9 cellular contexts compared by ENCODE assay signal in genomic region chr3:141878812-141879211, GRCh38. TPM values are rescaled to one million over a fixed set of nuclear protein-coding genes. Genes with fewer than 3 reads are reported as not detected.
DNase-seq lines count a peak whose midpoint lies in the region; ATAC-seq and TF ChIP-seq lines count a peak whose summit lies in the region.
"Had no signal": no experiment of that assay in that cellular context is flagged by ENCODE, and none has a peak within 500 bp of the region (broad histone marks: within the 10 kb centered on the region; RNA-seq: fewer than 3 reads in every experiment).

No MANE protein-coding gene starts in this region.

- intact Hi-C loops in esophagus squamous epithelium (cut with DNase I), result no loop called here

- H3K27ac ChIP-seq in SK-N-MC (peak overlapping the region; percentile 67), esophagus squamous epithelium (peak overlapping the region in 3 of 4 donors; percentile 16 to 100 (median 38)), subcutaneous abdominal adipose tissue (ENCODE audit: low read depth, low read length) (no peak overlapping the region)

- no peaks in the 10 kb centered on the region for H3K9me3 Mint-ChIP-seq in activated naive CD4-positive, alpha-beta T cell treated with anti-CD3 and anti-CD28 coated beads, Interleukin-2, amount 10 ng/mL, durations not matched to agents 7 days and 5 days

- H3K4me3 ChIP-seq in SK-N-MC, result peak overlapping the region; percentile 98
- H3K4me3 ChIP-seq in esophagus squamous epithelium, result peak overlapping the region; percentile 86 to 98 (median 94)
- H3K4me3 ChIP-seq in subcutaneous abdominal adipose tissue (ENCODE audit: low read depth in 1 of 5, low read length in 5 of 5), result peak overlapping the region in 4 of 5 donors; percentile 21 to 85 (median 79)

- peaks cover 21% of the 10 kb centered on the region for H3K36me3 Mint-ChIP-seq in activated naive CD4-positive, alpha-beta T cell treated with anti-CD3 and anti-CD28 coated beads, Interleukin-2, amount 10 ng/mL, durations not matched to agents 7 days and 5 days

- peak overlapping the region; percentile 51 for H3K27ac Mint-ChIP-seq in activated naive CD4-positive, alpha-beta T cell treated with anti-CD3 and anti-CD28 coated beads, Interleukin-2, amount 10 ng/mL, durations not matched to agents 7 days and 5 days

- CTCF ChIA-PET in activated naive CD4-positive, alpha-beta T cell treated with anti-CD3 and anti-CD28 coated beads, Interleukin-2, amount 10 ng/mL, durations not matched to agents 7 days and 5 days (lab: Charles Lee), result interaction anchor here (0.6 kb wide), 1 partner anchor 35 kb away, joined by 3 read pairs; no protein-coding TSS in a partner anchor

- no peaks in the 10 kb centered on the region for H3K27me3 ChIP-seq in esophagus squamous epithelium
- no peaks in the 10 kb centered on the region for H3K27me3 ChIP-seq in subcutaneous abdominal adipose tissue (ENCODE audit: control insufficient read depth in 5 of 5, insufficient read depth in 4 of 5, low read length in 5 of 5)

- H3K4me1 ChIP-seq in esophagus squamous epithelium (peaks cover 16 to 77% (median 25%) of the 10 kb centered on the region in 3 donors), subcutaneous abdominal adipose tissue (ENCODE audit: control insufficient read depth in 5 of 5, insufficient read depth in 5 of 5, low read length in 5 of 5) (peaks cover 0 to 31% (median 27%) of the 10 kb centered on the region in 5 donors)

- no peak for TF ChIP-seq CTCF in esophagus squamous epithelium (IDR thresholded peaks at IDR 0.05)

- H3K4me1 Mint-ChIP-seq in activated naive CD4-positive, alpha-beta T cell treated with anti-CD3 and anti-CD28 coated beads, Interleukin-2, amount 10 ng/mL, durations not matched to agents 7 days and 5 days, result peaks cover 60% of the 10 kb centered on the region

- H3K9me3 ChIP-seq in SK-N-MC (ENCODE audit: low read depth, low read length) (no peaks in the 10 kb centered on the region), esophagus squamous epithelium (no peaks in the 10 kb centered on the region), subcutaneous abdominal adipose tissue (ENCODE audit: control insufficient read depth in 5 of 5, low read length in 5 of 5) (no peaks in the 10 kb centered on the region)

- H3K9ac ChIP-seq in SK-N-MC (ENCODE audit: insufficient read length), result peak overlapping the region; percentile 95
- peak overlapping the region in 2 of 5 donors; percentile 30 to 88 for H3K9ac ChIP-seq in subcutaneous abdominal adipose tissue (ENCODE audit: low read length in 5 of 5)

- H3K4me3 Mint-ChIP-seq in activated naive CD4-positive, alpha-beta T cell treated with anti-CD3 and anti-CD28 coated beads, Interleukin-2, amount 10 ng/mL, durations not matched to agents 7 days and 5 days, result peak overlapping the region; percentile 88

- H3K27me3 Mint-ChIP-seq in activated naive CD4-positive, alpha-beta T cell treated with anti-CD3 and anti-CD28 coated beads, Interleukin-2, amount 10 ng/mL, durations not matched to agents 7 days and 5 days, result peaks cover 4% of the 10 kb centered on the region

- no peak for TF ChIP-seq POLR2A in esophagus squamous epithelium (IDR thresholded peaks at IDR 0.05)

- WGBS in esophagus squamous epithelium, 2 donors, result 39 to 46% methylated on average over 2 of the region's 2 CpGs

- H3K36me3 ChIP-seq in SK-N-MC (ENCODE audit: insufficient read depth, low read length) (peaks cover 25% of the 10 kb centered on the region), esophagus squamous epithelium (peaks cover 0 to 8% (median 0%) of the 10 kb centered on the region in 3 donors), subcutaneous abdominal adipose tissue (ENCODE audit: control insufficient read depth in 5 of 5, insufficient read depth in 5 of 5, low read length in 5 of 5) (peaks cover 0 to 2% (median 0%) of the 10 kb centered on the region in 5 donors)

- ATAC-seq in HG03460 (IDR thresholded peaks at IDR 0.05; ENCODE audit: unreplicated experiment), result no peak

- no peak for DNase-seq in activated naive CD4-positive, alpha-beta T cell treated with anti-CD3 and anti-CD28 coated beads, Interleukin-2, amount 10 ng/mL, durations not matched to agents 7 days and 5 days
- no peak for DNase-seq in activated naive CD4-positive, alpha-beta T cell (lab: John Stamatoyannopoulos, UW)
- DNase-seq in SK-N-MC (ENCODE audit: low read depth, low spot score), result peak; percentile 86
- no peak for DNase-seq in esophagus squamous epithelium (lab: John Stamatoyannopoulos, UW)
- DNase-seq in UCSD-AML1 (lab: John Stamatoyannopoulos, UW; ENCODE audit: unreplicated experiment), result no peak
- DNase-seq in NOMO-1 (lab: John Stamatoyannopoulos, UW; ENCODE audit: unreplicated experiment in 2 of 2), result no peak
- DNase-seq: NCI-H510A treated with DMSO at 0.1 percent for 48 hours had no signal

RNA-seq across cellular contexts. Expression of gene ATP1B3, which starts 2.4 kb away (rescaled TPM):
- total RNA-seq in esophagus squamous epithelium, result 100 to 1,000 TPM in 3 of 4 donors, 10 to 100 TPM in 1; 61.0 to 160 (median 126) TPM
